In genomic region chr4:77819836-77820679, GRCh38 we compare ENCODE assay signal across 1 cellular context.
TF ChIP-seq lines count a peak whose summit lies in the region.

No MANE protein-coding gene starts in this region.

TF ChIP-seq in K562, 482 proteins besides CTCF, POLR2A, EP300 and RAD21 (continued from another document and continues in another):
- TF ChIP-seq, protein P1, sequence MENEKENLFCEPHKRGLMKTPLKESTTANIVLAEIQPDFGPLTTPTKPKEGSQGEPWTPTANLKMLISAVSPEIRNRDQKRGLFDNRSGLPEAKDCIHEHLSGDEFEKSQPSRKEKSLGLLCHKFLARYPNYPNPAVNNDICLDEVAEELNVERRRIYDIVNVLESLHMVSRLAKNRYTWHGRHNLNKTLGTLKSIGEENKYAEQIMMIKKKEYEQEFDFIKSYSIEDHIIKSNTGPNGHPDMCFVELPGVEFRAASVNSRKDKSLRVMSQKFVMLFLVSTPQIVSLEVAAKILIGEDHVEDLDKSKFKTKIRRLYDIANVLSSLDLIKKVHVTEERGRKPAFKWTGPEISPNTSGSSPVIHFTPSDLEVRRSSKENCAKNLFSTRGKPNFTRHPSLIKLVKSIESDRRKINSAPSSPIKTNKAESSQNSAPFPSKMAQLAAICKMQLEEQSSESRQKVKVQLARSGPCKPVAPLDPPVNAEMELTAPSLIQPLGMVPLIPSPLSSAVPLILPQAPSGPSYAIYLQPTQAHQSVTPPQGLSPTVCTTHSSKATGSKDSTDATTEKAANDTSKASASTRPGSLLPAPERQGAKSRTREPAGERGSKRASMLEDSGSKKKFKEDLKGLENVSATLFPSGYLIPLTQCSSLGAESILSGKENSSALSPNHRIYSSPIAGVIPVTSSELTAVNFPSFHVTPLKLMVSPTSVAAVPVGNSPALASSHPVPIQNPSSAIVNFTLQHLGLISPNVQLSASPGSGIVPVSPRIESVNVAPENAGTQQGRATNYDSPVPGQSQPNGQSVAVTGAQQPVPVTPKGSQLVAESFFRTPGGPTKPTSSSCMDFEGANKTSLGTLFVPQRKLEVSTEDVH (IDR thresholded peaks at IDR 0.05; ENCODE audit: low read depth, partially characterized antibody) = peak; percentile 57
- TF ChIP-seq KLF6 (CRISPR knock-in tag; IDR thresholded peaks at IDR 0.05; ENCODE audit: borderline replicate concordance) = no peak
- no peak for TF ChIP-seq ZHX1 (conservative IDR thresholded peaks at IDR 0.05; ENCODE audit: low read length)
- no peak for TF ChIP-seq IFI16 (CRISPR knock-in tag; IDR thresholded peaks at IDR 0.05)
- TF ChIP-seq NFIX (CRISPR knock-in tag; IDR thresholded peaks at IDR 0.05; ENCODE audit: low read depth) = no peak
- peak; percentile 80 for TF ChIP-seq PHF8 (IDR thresholded peaks at IDR 0.05; ENCODE audit: borderline replicate concordance, low read length)
- TF ChIP-seq ZNF184 (CRISPR knock-in tag; IDR thresholded peaks at IDR 0.05) = no peak
- no peak for TF ChIP-seq NFYB (IDR thresholded peaks at IDR 0.05; ENCODE audit: extremely low read depth, insufficient read length)
- peak; percentile 61 for TF ChIP-seq DACH1 (IDR thresholded peaks at IDR 0.05; ENCODE audit: partially characterized antibody)
- 0 out of 2 replicates have a peak, but pooled peaks have one; percentile 32 for TF ChIP-seq GATAD2B (IDR thresholded peaks at IDR 0.05; ENCODE audit: borderline replicate concordance)
- no peak for TF ChIP-seq ZNF785 (CRISPR knock-in tag; IDR thresholded peaks at IDR 0.05)
- TF ChIP-seq HNRNPLL (IDR thresholded peaks at IDR 0.05; ENCODE audit: low read depth, low read length, poor library complexity, severe bottlenecking) = no peak
- TF ChIP-seq CREB1 (IDR thresholded peaks at IDR 0.05) = peak; percentile 79
- TF ChIP-seq CREB1 (CRISPR knock-in tag; IDR thresholded peaks at IDR 0.05) = no peak; the same call in 1 of the 2 replicates
- TF ChIP-seq STAT6 (CRISPR knock-in tag; IDR thresholded peaks at IDR 0.05) = 0 out of 2 replicates have a peak, but pooled peaks have one; percentile 25
- no peak for TF ChIP-seq FOXJ2 (tag; IDR thresholded peaks at IDR 0.05)
- no peak for TF ChIP-seq NR2F6 (CRISPR knock-in tag; IDR thresholded peaks at IDR 0.05)
- TF ChIP-seq, protein P2, sequence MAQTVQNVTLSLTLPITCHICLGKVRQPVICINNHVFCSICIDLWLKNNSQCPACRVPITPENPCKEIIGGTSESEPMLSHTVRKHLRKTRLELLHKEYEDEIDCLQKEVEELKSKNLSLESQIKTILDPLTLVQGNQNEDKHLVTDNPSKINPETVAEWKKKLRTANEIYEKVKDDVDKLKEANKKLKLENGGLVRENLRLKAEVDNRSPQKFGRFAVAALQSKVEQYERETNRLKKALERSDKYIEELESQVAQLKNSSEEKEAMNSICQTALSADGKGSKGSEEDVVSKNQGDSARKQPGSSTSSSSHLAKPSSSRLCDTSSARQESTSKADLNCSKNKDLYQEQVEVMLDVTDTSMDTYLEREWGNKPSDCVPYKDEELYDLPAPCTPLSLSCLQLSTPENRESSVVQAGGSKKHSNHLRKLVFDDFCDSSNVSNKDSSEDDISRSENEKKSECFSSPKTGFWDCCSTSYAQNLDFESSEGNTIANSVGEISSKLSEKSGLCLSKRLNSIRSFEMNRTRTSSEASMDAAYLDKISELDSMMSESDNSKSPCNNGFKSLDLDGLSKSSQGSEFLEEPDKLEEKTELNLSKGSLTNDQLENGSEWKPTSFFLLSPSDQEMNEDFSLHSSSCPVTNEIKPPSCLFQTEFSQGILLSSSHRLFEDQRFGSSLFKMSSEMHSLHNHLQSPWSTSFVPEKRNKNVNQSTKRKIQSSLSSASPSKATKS (CRISPR knock-in tag; IDR thresholded peaks at IDR 0.05) = no peak
- TF ChIP-seq RBM22 (IDR thresholded peaks at IDR 0.05; ENCODE audit: low read depth, low read length, poor library complexity, severe bottlenecking) = no peak
- TF ChIP-seq CCNT2 (IDR thresholded peaks at IDR 0.05; ENCODE audit: borderline replicate concordance, extremely low read depth, insufficient read length, low read depth, low read length) = peak; percentile 52
- TF ChIP-seq LCOR (CRISPR knock-in tag; IDR thresholded peaks at IDR 0.05) = no peak
- TF ChIP-seq NR4A1 (CRISPR knock-in tag; IDR thresholded peaks at IDR 0.05) = 0 out of 2 replicates have a peak, but pooled peaks have one; percentile 71
- no peak for TF ChIP-seq NR4A1 (tag; IDR thresholded peaks at IDR 0.05)
- TF ChIP-seq ATF6 (CRISPR knock-in tag; IDR thresholded peaks at IDR 0.05) = no peak
- TF ChIP-seq, protein P3, sequence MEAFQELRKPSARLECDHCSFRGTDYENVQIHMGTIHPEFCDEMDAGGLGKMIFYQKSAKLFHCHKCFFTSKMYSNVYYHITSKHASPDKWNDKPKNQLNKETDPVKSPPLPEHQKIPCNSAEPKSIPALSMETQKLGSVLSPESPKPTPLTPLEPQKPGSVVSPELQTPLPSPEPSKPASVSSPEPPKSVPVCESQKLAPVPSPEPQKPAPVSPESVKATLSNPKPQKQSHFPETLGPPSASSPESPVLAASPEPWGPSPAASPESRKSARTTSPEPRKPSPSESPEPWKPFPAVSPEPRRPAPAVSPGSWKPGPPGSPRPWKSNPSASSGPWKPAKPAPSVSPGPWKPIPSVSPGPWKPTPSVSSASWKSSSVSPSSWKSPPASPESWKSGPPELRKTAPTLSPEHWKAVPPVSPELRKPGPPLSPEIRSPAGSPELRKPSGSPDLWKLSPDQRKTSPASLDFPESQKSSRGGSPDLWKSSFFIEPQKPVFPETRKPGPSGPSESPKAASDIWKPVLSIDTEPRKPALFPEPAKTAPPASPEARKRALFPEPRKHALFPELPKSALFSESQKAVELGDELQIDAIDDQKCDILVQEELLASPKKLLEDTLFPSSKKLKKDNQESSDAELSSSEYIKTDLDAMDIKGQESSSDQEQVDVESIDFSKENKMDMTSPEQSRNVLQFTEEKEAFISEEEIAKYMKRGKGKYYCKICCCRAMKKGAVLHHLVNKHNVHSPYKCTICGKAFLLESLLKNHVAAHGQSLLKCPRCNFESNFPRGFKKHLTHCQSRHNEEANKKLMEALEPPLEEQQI (IDR thresholded peaks at IDR 0.05) = no peak
- TF ChIP-seq KLF1 (tag; IDR thresholded peaks at IDR 0.05) = no peak
- TF ChIP-seq ARID1B (IDR thresholded peaks at IDR 0.05) = no peak; the same call in 1 of the 2 replicates
- TF ChIP-seq BMI1 (IDR thresholded peaks at IDR 0.05; ENCODE audit: low read length) = no peak
- TF ChIP-seq ZC3H4 (CRISPR knock-in tag; IDR thresholded peaks at IDR 0.05; ENCODE audit: borderline replicate concordance) = peak; percentile 76; the same call in 1 of the 2 replicates
- no peak for TF ChIP-seq MYBL2 (IDR thresholded peaks at IDR 0.05; ENCODE audit: low read depth)
- TF ChIP-seq MYBL2 (CRISPR knock-in tag; IDR thresholded peaks at IDR 0.05; ENCODE audit: borderline replicate concordance) = no peak
- no peak for TF ChIP-seq CBX8 (IDR thresholded peaks at IDR 0.05; ENCODE audit: borderline replicate concordance, extremely low read depth, low read depth, low read length, poor library complexity, severe bottlenecking)
- TF ChIP-seq BRD9 (IDR thresholded peaks at IDR 0.05; ENCODE audit: low read depth, partially characterized antibody) = no peak
- TF ChIP-seq, protein P4, sequence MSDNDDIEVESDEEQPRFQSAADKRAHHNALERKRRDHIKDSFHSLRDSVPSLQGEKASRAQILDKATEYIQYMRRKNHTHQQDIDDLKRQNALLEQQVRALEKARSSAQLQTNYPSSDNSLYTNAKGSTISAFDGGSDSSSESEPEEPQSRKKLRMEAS (CRISPR knock-in tag; IDR thresholded peaks at IDR 0.05) = peak; percentile 50; the same call in 1 of the 2 replicates
- 0 out of 2 replicates have a peak, but pooled peaks have one; percentile 44 for TF ChIP-seq HMGXB4 (CRISPR knock-in tag; IDR thresholded peaks at IDR 0.05)
- TF ChIP-seq E2F3 (CRISPR knock-in tag; IDR thresholded peaks at IDR 0.05) = 0 out of 2 replicates have a peak, but pooled peaks have one; percentile 40
- 0 out of 2 replicates have a peak, but pooled peaks have one; percentile 27 for TF ChIP-seq OTX1 (CRISPR knock-in tag; IDR thresholded peaks at IDR 0.05)
- TF ChIP-seq, protein P5, sequence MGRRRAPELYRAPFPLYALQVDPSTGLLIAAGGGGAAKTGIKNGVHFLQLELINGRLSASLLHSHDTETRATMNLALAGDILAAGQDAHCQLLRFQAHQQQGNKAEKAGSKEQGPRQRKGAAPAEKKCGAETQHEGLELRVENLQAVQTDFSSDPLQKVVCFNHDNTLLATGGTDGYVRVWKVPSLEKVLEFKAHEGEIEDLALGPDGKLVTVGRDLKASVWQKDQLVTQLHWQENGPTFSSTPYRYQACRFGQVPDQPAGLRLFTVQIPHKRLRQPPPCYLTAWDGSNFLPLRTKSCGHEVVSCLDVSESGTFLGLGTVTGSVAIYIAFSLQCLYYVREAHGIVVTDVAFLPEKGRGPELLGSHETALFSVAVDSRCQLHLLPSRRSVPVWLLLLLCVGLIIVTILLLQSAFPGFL (CRISPR knock-in tag; IDR thresholded peaks at IDR 0.05) = no peak
- TF ChIP-seq KLF13 (tag; IDR thresholded peaks at IDR 0.05; ENCODE audit: borderline replicate concordance, low read depth) = no peak
- no peak for TF ChIP-seq ILF3 (IDR thresholded peaks at IDR 0.05; ENCODE audit: borderline replicate concordance)
- TF ChIP-seq DIDO1 (tag; IDR thresholded peaks at IDR 0.05; ENCODE audit: low read depth) = no peak
- TF ChIP-seq SIN3B (IDR thresholded peaks at IDR 0.05; ENCODE audit: low read depth) = peak; percentile 39; the same call in 1 of the 2 replicates
- TF ChIP-seq, protein P6, sequence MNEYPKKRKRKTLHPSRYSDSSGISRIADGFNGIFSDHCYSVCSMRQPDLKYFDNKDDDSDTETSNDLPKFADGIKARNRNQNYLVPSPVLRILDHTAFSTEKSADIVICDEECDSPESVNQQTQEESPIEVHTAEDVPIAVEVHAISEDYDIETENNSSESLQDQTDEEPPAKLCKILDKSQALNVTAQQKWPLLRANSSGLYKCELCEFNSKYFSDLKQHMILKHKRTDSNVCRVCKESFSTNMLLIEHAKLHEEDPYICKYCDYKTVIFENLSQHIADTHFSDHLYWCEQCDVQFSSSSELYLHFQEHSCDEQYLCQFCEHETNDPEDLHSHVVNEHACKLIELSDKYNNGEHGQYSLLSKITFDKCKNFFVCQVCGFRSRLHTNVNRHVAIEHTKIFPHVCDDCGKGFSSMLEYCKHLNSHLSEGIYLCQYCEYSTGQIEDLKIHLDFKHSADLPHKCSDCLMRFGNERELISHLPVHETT (CRISPR knock-in tag; conservative IDR thresholded peaks at IDR 0.05 in 1 of 2, IDR thresholded peaks at IDR 0.05 in 1 of 2) = no peak
- TF ChIP-seq MAZ (CRISPR knock-in tag; conservative IDR thresholded peaks at IDR 0.05 in 1 of 2, IDR thresholded peaks at IDR 0.05 in 1 of 2) = peak; percentile 82 to 93
